Comparison of ENCODE assay signal across 14 cellular contexts in genomic region chr10:127556911-127557310, GRCh38. TPM values are rescaled to one million over a fixed set of nuclear protein-coding genes. Genes with fewer than 3 reads are reported as not detected.
DNase-seq lines count a peak whose midpoint lies in the region; ATAC-seq and TF ChIP-seq lines count a peak whose summit lies in the region.
"Had no signal": no experiment of that assay in that cellular context is flagged by ENCODE, and none has a peak within 500 bp of the region (broad histone marks: within the 10 kb centered on the region; RNA-seq: fewer than 3 reads in every experiment).

No MANE protein-coding gene starts in this region.

- POLR2A ChIA-PET in HEK293T (lab: Yijun Ruan, JAX): no interaction called here
- POLR2A ChIA-PET in activated CD8-positive, alpha-beta T cell treated with anti-CD3 and anti-CD28 coated beads for 36 hours (lab: Charles Lee): no interaction called here

- intact Hi-C loops in activated CD8-positive, alpha-beta T cell treated with anti-CD3 and anti-CD28 coated beads for 36 hours (cut with micrococcal nuclease): no loop called here
- intact Hi-C loops in psoas muscle (cut with DNase I): no loop called here

- no peaks in the 10 kb centered on the region for H3K27me3 Mint-ChIP-seq in activated CD8-positive, alpha-beta T cell treated with anti-CD3 and anti-CD28 coated beads for 36 hours

- TF ChIP-seq CTCF in activated CD8-positive, alpha-beta T cell treated with anti-CD3 and anti-CD28 coated beads for 36 hours (IDR thresholded peaks at IDR 0.05): no peak
- no peak for TF ChIP-seq CTCF in psoas muscle (IDR thresholded peaks at IDR 0.05)

- no peaks in the 10 kb centered on the region for H3K9me3 ChIP-seq in psoas muscle
- H3K9me3 ChIP-seq: transverse colon had no signal

- no peaks in the 10 kb centered on the region for H3K4me1 Mint-ChIP-seq in activated CD8-positive, alpha-beta T cell treated with anti-CD3 and anti-CD28 coated beads for 36 hours (ENCODE audit: low read depth)

- peak; percentile 16 for DNase-seq in AG08396 (ENCODE audit: low spot score)
- DNase-seq in HEK293T (ENCODE audit: extremely low spot score): peak; percentile 37
- DNase-seq in T47D (ENCODE audit: low read depth in 1 of 2, low spot score in 1 of 2): peak; percentile 34 to 59
- peak; percentile 92 for DNase-seq in left kidney (ENCODE audit: low read depth, low spot score)
- no peak for DNase-seq in activated CD8-positive, alpha-beta T cell treated with anti-CD3 and anti-CD28 coated beads for 36 hours
- no peak for DNase-seq in medulla oblongata (ENCODE audit: extremely low spot score)
- DNase-seq in psoas muscle: no peak
- DNase-seq: NCI-H1105, NCI-H446 treated with DMSO at 0.1 percent for 48 hours, RPMI8226, transverse colon had no signal

- 2 to 5% (median 3%) methylated on average over 11 of the region's 11 CpGs for WGBS in psoas muscle, 3 donors

- no peak overlapping the region for H3K4me3 ChIP-seq in psoas muscle
- H3K4me3 ChIP-seq: transverse colon had no signal

- no peak overlapping the region for H3K27ac ChIP-seq in psoas muscle
- H3K27ac ChIP-seq: transverse colon had no signal

- CTCF ChIA-PET in HEK293T (lab: Yijun Ruan, JAX): no interaction called here
- CTCF ChIA-PET in activated CD8-positive, alpha-beta T cell treated with anti-CD3 and anti-CD28 coated beads for 36 hours (lab: Charles Lee): no interaction called here

- peaks cover 5% of the 10 kb centered on the region for H3K9me3 Mint-ChIP-seq in activated CD8-positive, alpha-beta T cell treated with anti-CD3 and anti-CD28 coated beads for 36 hours

- in situ Hi-C loops in T47D (cut with HindIII; ENCODE audit: low pct_unique_long_range_greater_than_20kb, low sequenced_read_pairs): no loop called here

- ATAC-seq in activated CD8-positive, alpha-beta T cell treated with anti-CD3 and anti-CD28 coated beads for 36 hours: no peak
- ATAC-seq in HG02938 (IDR thresholded peaks at IDR 0.05; ENCODE audit: unreplicated experiment) (no peak), psoas muscle (no peak)

- H3K4me1 ChIP-seq in psoas muscle: no peaks in the 10 kb centered on the region
- H3K4me1 ChIP-seq: transverse colon had no signal

- H3K36me3 Mint-ChIP-seq in activated CD8-positive, alpha-beta T cell treated with anti-CD3 and anti-CD28 coated beads for 36 hours (ENCODE audit: low read depth): no peaks in the 10 kb centered on the region

- no peaks in the 10 kb centered on the region for H3K36me3 ChIP-seq in psoas muscle (ENCODE audit: insufficient read depth in 1 of 2, low read depth in 1 of 2)
- H3K36me3 ChIP-seq: transverse colon had no signal

- no peaks in the 10 kb centered on the region for H3K27me3 ChIP-seq in psoas muscle (ENCODE audit: insufficient read depth in 3 of 3, low read length in 2 of 3)

- no peak overlapping the region for H3K4me3 Mint-ChIP-seq in activated CD8-positive, alpha-beta T cell treated with anti-CD3 and anti-CD28 coated beads for 36 hours
- H3K4me3 Mint-ChIP-seq: activated T-helper 1 cell treated with anti-CD3 and anti-CD28 coated beads, Interleukin-12 subunit alpha, Interleukin-12 subunit beta, Interleukin-2, Interleukin-4 antibody, amounts not matched to agents 30 ng/mL and 10 ng/mL and 1 ng/mL, durations not matched to agents 14 hours and 24 hours and 36 hours; T-helper 1 cell treated with Interleukin-12 subunit alpha and Interleukin-12 subunit beta and Interleukin-4 antibody, amounts not matched to agents 30 μg/mL and 1 μg/mL, for 36 hours had no signal

- H3K27ac Mint-ChIP-seq in activated CD8-positive, alpha-beta T cell treated with anti-CD3 and anti-CD28 coated beads for 36 hours: no peak overlapping the region
- H3K27ac Mint-ChIP-seq: activated T-helper 1 cell treated with anti-CD3 and anti-CD28 coated beads, Interleukin-12 subunit alpha, Interleukin-12 subunit beta, Interleukin-2, Interleukin-4 antibody, amounts not matched to agents 30 ng/mL and 10 ng/mL and 1 ng/mL, durations not matched to agents 14 hours and 24 hours and 36 hours; T-helper 1 cell treated with Interleukin-12 subunit alpha and Interleukin-12 subunit beta and Interleukin-4 antibody, amounts not matched to agents 30 μg/mL and 1 μg/mL, for 36 hours had no signal

TF ChIP-seq in HEK293T, 16 proteins besides CTCF, POLR2A, EP300 and RAD21:
- TF ChIP-seq HDGF (IDR thresholded peaks at IDR 0.05; ENCODE audit: borderline replicate concordance): no peak
- no peak for TF ChIP-seq L3MBTL2 (conservative IDR thresholded peaks at IDR 0.05)
- TF ChIP-seq FOXM1 (IDR thresholded peaks at IDR 0.05; ENCODE audit: borderline replicate concordance): no peak
- TF ChIP-seq PKNOX1 (IDR thresholded peaks at IDR 0.05): no peak
- TF ChIP-seq LEF1 (IDR thresholded peaks at IDR 0.05; ENCODE audit: borderline replicate concordance): no peak
- TF ChIP-seq NFRKB (IDR thresholded peaks at IDR 0.05): no peak
TF ChIP-seq in HEK293T: peak in this region for 0.

RNA-seq across cellular contexts. Expression of gene NPS, which starts 7.8 kb away (rescaled TPM):
- not detected for total RNA-seq in activated CD8-positive, alpha-beta T cell treated with anti-CD3 and anti-CD28 coated beads for 36 hours
- total RNA-seq in psoas muscle: not detected
- polyA plus RNA-seq in psoas muscle: not detected
- total RNA-seq: activated T-helper 1 cell treated with anti-CD3 and anti-CD28 coated beads, Interleukin-12 subunit alpha, Interleukin-12 subunit beta, Interleukin-2, Interleukin-4 antibody, amounts not matched to agents 30 ng/mL and 10 ng/mL and 1 ng/mL, durations not matched to agents 14 hours and 24 hours and 36 hours; transverse colon had no signal

Comparison
In these comparisons a context has a peak if more than half of its experiments do, and no peak if none do; other contexts are left out.
1. DNase-seq: peak in AG08396 (single experiment), HEK293T (single experiment), T47D (2 of 2) and left kidney (single experiment); none in activated CD8-positive, alpha-beta T cell treated with anti-CD3 and anti-CD28 coated beads for 36 hours (single experiment), medulla oblongata (single experiment) and psoas muscle (0 of 2).